27 cellular contexts compared by ENCODE assay signal in the genomic region with DNA sequence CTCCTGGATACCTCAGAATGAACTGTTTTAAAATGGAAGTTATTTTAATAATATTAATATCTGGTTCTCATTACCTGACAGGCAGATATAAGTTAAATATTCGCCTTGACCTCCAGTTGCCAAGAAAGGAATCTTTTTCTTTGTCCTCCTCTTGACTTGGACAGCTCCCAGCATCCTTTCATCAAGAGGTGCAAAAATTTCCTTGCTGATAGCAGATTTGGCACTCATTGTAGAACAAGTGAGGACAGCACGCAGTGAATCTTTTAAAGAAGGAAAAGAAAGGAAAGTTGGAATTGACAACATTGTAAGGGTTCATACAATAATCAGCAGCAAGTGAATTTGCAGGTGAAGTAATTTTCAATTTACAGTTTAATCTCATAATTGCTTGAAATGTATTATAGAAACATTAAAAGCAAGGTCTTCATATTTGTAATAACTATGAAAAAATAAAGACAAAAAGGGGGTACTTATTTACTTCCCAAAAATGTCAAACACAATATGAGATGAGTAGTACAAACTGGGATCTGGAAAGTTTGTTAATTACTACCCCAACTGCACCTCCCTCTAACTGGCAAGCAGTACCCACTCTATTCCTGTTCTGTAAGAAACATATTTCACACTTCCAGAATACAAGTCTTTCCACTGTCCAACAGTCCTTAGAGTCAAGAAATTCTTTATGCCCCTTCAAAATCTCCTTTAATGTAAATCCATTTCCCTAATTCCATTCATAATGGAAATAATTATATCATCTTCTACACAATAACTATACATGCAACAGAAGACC.
"Had no signal": no experiment of that assay in that cellular context is flagged by ENCODE, and none has a peak within 500 bp of the region (broad histone marks: within the 10 kb centered on the region; RNA-seq: fewer than 3 reads in every experiment).

No MANE protein-coding gene starts in this region.

- H3K4me1 Mint-ChIP-seq: activated naive CD8-positive, alpha-beta T cell treated with anti-CD3 and anti-CD28 coated beads, Interleukin-2, amount 10 ng/mL, durations not matched to agents 7 days and 5 days had no signal

- H3K27ac ChIP-seq: ascending aorta, SJSA1 had no signal

- H3K4me1 ChIP-seq: ascending aorta, SJSA1 had no signal

- H3K9me3 Mint-ChIP-seq: activated CD8-positive, alpha-beta T cell treated with anti-CD3 and anti-CD28 coated beads for 36 hours; activated naive CD8-positive, alpha-beta T cell treated with anti-CD3 and anti-CD28 coated beads, Interleukin-2, amount 10 ng/mL, durations not matched to agents 7 days and 5 days; T-helper 1 cell treated with Interleukin-12 subunit alpha and Interleukin-12 subunit beta and Interleukin-4 antibody, amounts not matched to agents 30 μg/mL and 1 μg/mL, for 36 hours had no signal

- DNase-seq: activated CD4-positive, alpha-beta T cell treated with anti-CD3 and anti-CD28 coated beads for 4 hours; activated CD8-positive, alpha-beta memory T cell treated with anti-CD3 and anti-CD28 coated beads, Interleukin-2, amount 50 U/mL, for 48 hours; activated CD8-positive, alpha-beta T cell treated with anti-CD3 and anti-CD28 coated beads for 36 hours; activated naive CD4-positive, alpha-beta T cell treated with anti-CD3 and anti-CD28 coated beads, Interleukin-2, amount 50 U/mL, for 16 hours; activated naive CD8-positive, alpha-beta T cell treated with anti-CD3 and anti-CD28 coated beads, Interleukin-2, amount 10 ng/mL, durations not matched to agents 7 days and 5 days; activated T-cell treated with anti-CD3 and anti-CD28 coated beads, Interleukin-2, amount 50 U/mL, for 1 hour; amniotic stem cell; body of pancreas; Karpas-422; MM.1S; NCI-H1105; NCI-H1436; NCI-H187; NCI-H2081; NCI-H510A treated with DMSO at 0.1 percent for 48 hours; NCI-H69; NK-92 treated with Interleukin-12 subunit alpha and Interleukin-12 subunit beta, amount 100 ng/mL, for 24 hours; OCI-M1; RPMI8226; SHP77 had no signal

- H3K4me3 Mint-ChIP-seq: activated CD8-positive, alpha-beta T cell treated with anti-CD3 and anti-CD28 coated beads for 36 hours; activated naive CD8-positive, alpha-beta T cell treated with anti-CD3 and anti-CD28 coated beads, Interleukin-2, amount 10 ng/mL, durations not matched to agents 7 days and 5 days; T-helper 1 cell treated with Interleukin-12 subunit alpha and Interleukin-12 subunit beta and Interleukin-4 antibody, amounts not matched to agents 30 μg/mL and 1 μg/mL, for 36 hours had no signal

- H3K27me3 ChIP-seq: ascending aorta, body of pancreas had no signal

- H3K36me3 ChIP-seq: ascending aorta, SJSA1 had no signal

- H3K27ac Mint-ChIP-seq: activated CD8-positive, alpha-beta T cell treated with anti-CD3 and anti-CD28 coated beads for 36 hours; activated naive CD8-positive, alpha-beta T cell treated with anti-CD3 and anti-CD28 coated beads, Interleukin-2, amount 10 ng/mL, durations not matched to agents 7 days and 5 days; T-helper 1 cell treated with Interleukin-12 subunit alpha and Interleukin-12 subunit beta and Interleukin-4 antibody, amounts not matched to agents 30 μg/mL and 1 μg/mL, for 36 hours had no signal

- H3K9me3 ChIP-seq: ascending aorta, body of pancreas, SJSA1 had no signal

- H3K36me3 Mint-ChIP-seq: activated naive CD8-positive, alpha-beta T cell treated with anti-CD3 and anti-CD28 coated beads, Interleukin-2, amount 10 ng/mL, durations not matched to agents 7 days and 5 days had no signal

- FAIRE-seq: bronchial epithelial cell, K562 had no signal

- H3K4me3 ChIP-seq: ascending aorta, body of pancreas, K562, SJSA1 had no signal

- ATAC-seq: activated CD4-positive, CD25-positive, alpha-beta regulatory T cell treated with anti-CD3 and anti-CD28 coated beads, Interleukin-2, amount 50 U/mL, for 24 hours; activated CD8-positive, alpha-beta T cell treated with anti-CD3 and anti-CD28 coated beads for 36 hours; body of pancreas; K562; Panc1 had no signal
